In the genomic region with DNA sequence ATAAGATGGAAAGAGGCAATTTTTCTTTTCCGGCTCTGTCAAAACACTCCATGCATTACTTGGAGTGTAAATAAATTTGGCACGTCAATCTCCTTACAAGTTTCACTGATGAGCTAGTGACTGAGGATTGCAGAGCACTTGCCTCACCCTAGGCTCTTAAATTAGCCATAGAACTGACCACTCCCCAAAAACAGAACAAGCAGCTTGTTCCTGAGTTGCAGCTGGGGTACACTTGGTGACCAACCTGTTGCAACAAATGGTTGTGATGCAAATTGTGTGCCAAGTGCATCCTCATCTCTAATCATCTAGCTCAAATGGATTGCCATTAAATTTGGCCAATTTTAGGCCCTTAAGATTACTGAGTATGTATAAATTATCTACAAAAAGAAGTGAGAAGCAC, we compare ENCODE assay signal across 2 cellular contexts.
TF ChIP-seq lines count a peak whose summit lies in the region.

No MANE protein-coding gene starts in this region.

TF ChIP-seq in IMR-90, 13 proteins besides CTCF, POLR2A, EP300 and RAD21:
- TF ChIP-seq MXI1 (IDR thresholded peaks at IDR 0.05; ENCODE audit: borderline replicate concordance, low read depth, low read length) (no peak), FOS (IDR thresholded peaks at IDR 0.05; ENCODE audit: low read depth, low read length) (no peak), SMC3 (IDR thresholded peaks at IDR 0.05; ENCODE audit: low read depth, low read length) (no peak), RFX5 (IDR thresholded peaks at IDR 0.05; ENCODE audit: low read depth, low read length) (no peak), RCOR1 (IDR thresholded peaks at IDR 0.05; ENCODE audit: insufficient replicate concordance, low read length) (no peak), MAFK (IDR thresholded peaks at IDR 0.05; ENCODE audit: low read depth, low read length) (no peak), BHLHE40 (IDR thresholded peaks at IDR 0.05; ENCODE audit: low read depth, low read length) (no peak), NFE2L2 (IDR thresholded peaks at IDR 0.05; ENCODE audit: low read depth, low read length) (no peak), CEBPB (IDR thresholded peaks at IDR 0.05; ENCODE audit: low read depth, low read length) (no peak), CHD1 (IDR thresholded peaks at IDR 0.05; ENCODE audit: low read depth, low read length) (no peak), MAZ (IDR thresholded peaks at IDR 0.05; ENCODE audit: borderline replicate concordance, low read depth, low read length) (no peak)
- TF ChIP-seq, protein P1, sequence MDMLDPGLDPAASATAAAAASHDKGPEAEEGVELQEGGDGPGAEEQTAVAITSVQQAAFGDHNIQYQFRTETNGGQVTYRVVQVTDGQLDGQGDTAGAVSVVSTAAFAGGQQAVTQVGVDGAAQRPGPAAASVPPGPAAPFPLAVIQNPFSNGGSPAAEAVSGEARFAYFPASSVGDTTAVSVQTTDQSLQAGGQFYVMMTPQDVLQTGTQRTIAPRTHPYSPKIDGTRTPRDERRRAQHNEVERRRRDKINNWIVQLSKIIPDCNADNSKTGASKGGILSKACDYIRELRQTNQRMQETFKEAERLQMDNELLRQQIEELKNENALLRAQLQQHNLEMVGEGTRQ (IDR thresholded peaks at IDR 0.05; ENCODE audit: low read depth, low read length): no peak

TF ChIP-seq in SK-N-SH treated with all-trans-retinoic acid at 6 μM for 48 hours, 23 proteins besides CTCF, POLR2A, EP300 and RAD21:
- TF ChIP-seq RARB (CRISPR knock-in tag; IDR thresholded peaks at IDR 0.05): no peak
- TF ChIP-seq ISL1 (CRISPR knock-in tag; IDR thresholded peaks at IDR 0.05): no peak
- TF ChIP-seq ZNF70 (CRISPR knock-in tag; IDR thresholded peaks at IDR 0.05): no peak
- no peak for TF ChIP-seq CSDC2 (CRISPR knock-in tag; IDR thresholded peaks at IDR 0.05)
- TF ChIP-seq, protein P2, sequence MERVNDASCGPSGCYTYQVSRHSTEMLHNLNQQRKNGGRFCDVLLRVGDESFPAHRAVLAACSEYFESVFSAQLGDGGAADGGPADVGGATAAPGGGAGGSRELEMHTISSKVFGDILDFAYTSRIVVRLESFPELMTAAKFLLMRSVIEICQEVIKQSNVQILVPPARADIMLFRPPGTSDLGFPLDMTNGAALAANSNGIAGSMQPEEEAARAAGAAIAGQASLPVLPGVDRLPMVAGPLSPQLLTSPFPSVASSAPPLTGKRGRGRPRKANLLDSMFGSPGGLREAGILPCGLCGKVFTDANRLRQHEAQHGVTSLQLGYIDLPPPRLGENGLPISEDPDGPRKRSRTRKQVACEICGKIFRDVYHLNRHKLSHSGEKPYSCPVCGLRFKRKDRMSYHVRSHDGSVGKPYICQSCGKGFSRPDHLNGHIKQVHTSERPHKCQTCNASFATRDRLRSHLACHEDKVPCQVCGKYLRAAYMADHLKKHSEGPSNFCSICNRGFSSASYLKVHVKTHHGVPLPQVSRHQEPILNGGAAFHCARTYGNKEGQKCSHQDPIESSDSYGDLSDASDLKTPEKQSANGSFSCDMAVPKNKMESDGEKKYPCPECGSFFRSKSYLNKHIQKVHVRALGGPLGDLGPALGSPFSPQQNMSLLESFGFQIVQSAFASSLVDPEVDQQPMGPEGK (CRISPR knock-in tag; IDR thresholded peaks at IDR 0.05; ENCODE audit: borderline replicate concordance): no peak
- TF ChIP-seq ARNTL (CRISPR knock-in tag; IDR thresholded peaks at IDR 0.05; ENCODE audit: borderline replicate concordance, low read depth): no peak
- TF ChIP-seq, protein P3, sequence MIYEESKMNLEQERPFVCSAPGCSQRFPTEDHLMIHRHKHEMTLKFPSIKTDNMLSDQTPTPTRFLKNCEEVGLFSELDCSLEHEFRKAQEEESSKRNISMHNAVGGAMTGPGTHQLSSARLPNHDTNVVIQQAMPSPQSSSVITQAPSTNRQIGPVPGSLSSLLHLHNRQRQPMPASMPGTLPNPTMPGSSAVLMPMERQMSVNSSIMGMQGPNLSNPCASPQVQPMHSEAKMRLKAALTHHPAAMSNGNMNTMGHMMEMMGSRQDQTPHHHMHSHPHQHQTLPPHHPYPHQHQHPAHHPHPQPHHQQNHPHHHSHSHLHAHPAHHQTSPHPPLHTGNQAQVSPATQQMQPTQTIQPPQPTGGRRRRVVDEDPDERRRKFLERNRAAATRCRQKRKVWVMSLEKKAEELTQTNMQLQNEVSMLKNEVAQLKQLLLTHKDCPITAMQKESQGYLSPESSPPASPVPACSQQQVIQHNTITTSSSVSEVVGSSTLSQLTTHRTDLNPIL (CRISPR knock-in tag; IDR thresholded peaks at IDR 0.05; ENCODE audit: low read depth): no peak
- TF ChIP-seq TOX (CRISPR knock-in tag; IDR thresholded peaks at IDR 0.05; ENCODE audit: borderline replicate concordance): no peak
- TF ChIP-seq OSR1 (CRISPR knock-in tag; IDR thresholded peaks at IDR 0.05): no peak
- TF ChIP-seq, protein P4, sequence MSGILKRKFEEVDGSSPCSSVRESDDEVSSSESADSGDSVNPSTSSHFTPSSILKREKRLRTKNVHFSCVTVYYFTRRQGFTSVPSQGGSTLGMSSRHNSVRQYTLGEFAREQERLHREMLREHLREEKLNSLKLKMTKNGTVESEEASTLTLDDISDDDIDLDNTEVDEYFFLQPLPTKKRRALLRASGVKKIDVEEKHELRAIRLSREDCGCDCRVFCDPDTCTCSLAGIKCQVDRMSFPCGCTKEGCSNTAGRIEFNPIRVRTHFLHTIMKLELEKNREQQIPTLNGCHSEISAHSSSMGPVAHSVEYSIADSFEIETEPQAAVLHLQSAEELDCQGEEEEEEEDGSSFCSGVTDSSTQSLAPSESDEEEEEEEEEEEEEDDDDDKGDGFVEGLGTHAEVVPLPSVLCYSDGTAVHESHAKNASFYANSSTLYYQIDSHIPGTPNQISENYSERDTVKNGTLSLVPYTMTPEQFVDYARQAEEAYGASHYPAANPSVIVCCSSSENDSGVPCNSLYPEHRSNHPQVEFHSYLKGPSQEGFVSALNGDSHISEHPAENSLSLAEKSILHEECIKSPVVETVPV (CRISPR knock-in tag; IDR thresholded peaks at IDR 0.05): no peak
- TF ChIP-seq ZFP30 (CRISPR knock-in tag; IDR thresholded peaks at IDR 0.05): no peak
- TF ChIP-seq TCF4 (CRISPR knock-in tag; IDR thresholded peaks at IDR 0.05; ENCODE audit: borderline replicate concordance): no peak
